29 cellular contexts compared by ENCODE assay signal in the genomic region with DNA sequence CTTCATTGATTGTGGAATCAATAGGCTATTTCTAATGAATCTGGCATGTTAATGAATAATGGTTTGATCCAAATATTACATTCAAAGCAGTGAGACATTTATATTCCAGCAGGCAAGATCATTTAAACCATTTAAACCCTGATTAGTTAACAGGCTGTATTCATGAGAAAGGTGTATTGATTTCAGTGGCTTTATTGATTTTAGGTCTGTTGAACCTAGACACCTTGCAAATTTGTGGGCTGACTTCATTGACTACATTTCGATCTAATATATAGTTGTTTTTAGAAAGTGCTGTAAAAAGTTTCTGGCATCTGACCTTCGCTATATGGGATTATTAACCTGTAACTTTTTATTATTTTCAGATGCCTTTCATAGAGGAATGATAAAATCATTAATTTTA.
"Had no signal": no experiment of that assay in that cellular context is flagged by ENCODE, and none has a peak within 500 bp of the region (broad histone marks: within the 10 kb centered on the region; RNA-seq: fewer than 3 reads in every experiment).

No MANE protein-coding gene starts in this region.

- FAIRE-seq: urothelium cell line had no signal

- H3K36me3 Mint-ChIP-seq: stimulated activated effector memory CD8-positive, alpha-beta T cell treated with anti-CD3 and anti-CD28 coated beads, Interleukin-12 subunit alpha, Interleukin-12 subunit beta, amount 100 ng/mL, for 72 hours; stimulated activated memory B cell treated with anti-CD40 and anti-IgM and Interleukin-4, amounts not matched to agents 10 μg/mL and 1 μg/mL and 100 μg/mL, for 72 hours; stimulated activated naive B cell treated with anti-CD40 and anti-IgM and Interleukin-4, amounts not matched to agents 10 μg/mL and 1 μg/mL and 100 μg/mL, for 72 hours; type B pancreatic cell had no signal

- H3K27me3 Mint-ChIP-seq: stimulated activated memory B cell treated with anti-CD40 and anti-IgM and Interleukin-4, amounts not matched to agents 10 μg/mL and 1 μg/mL and 100 μg/mL, for 72 hours; stimulated activated naive B cell treated with anti-CD40 and anti-IgM and Interleukin-4, amounts not matched to agents 10 μg/mL and 1 μg/mL and 100 μg/mL, for 72 hours; stimulated activated naive CD8-positive, alpha-beta T cell treated with anti-CD3 and anti-CD28 coated beads, Interleukin-15, amount 100 ng/mL, for 72 hours; stimulated activated naive CD8-positive, alpha-beta T cell treated with anti-CD3 and anti-CD28 coated beads, Interleukin-15, Interleukin-2, amounts not matched to agents 100 ng/mL and 50 ng/mL, for 24 hours; type B pancreatic cell had no signal

- DNase-seq: stimulated activated CD4-positive, alpha-beta T cell treated with anti-CD3 and anti-CD28 coated beads, Interleukin-2, amount 100 ng/mL, for 48 hours; stimulated activated CD4-positive, alpha-beta T cell treated with anti-CD3 and anti-CD28 coated beads, Interleukin-4, amount 100 ng/mL, for 1 hour; stimulated activated CD4-positive, alpha-beta T cell treated with anti-CD3 and anti-CD28 coated beads, Interleukin-4, amount 100 ng/mL, for 24 hours; stimulated activated CD4-positive, alpha-beta T cell treated with anti-CD3 and anti-CD28 coated beads, Interleukin-4, amount 100 ng/mL, for 4 hours; stimulated activated CD8-positive, alpha-beta memory T cell treated with anti-CD3 and anti-CD28 coated beads, Interleukin-4, amount 100 ng/mL, for 48 hours; stimulated activated naive B cell treated with anti-CD40 and anti-IgM and Interleukin-4, amounts not matched to agents 10 μg/mL and 1 μg/mL and 100 μg/mL, for 72 hours; stimulated activated naive CD4-positive, alpha-beta T cell; stimulated activated naive CD4-positive, alpha-beta T cell treated with Interleukin-2 at 50 U/mL for 16 hours; stimulated activated naive CD8-positive, alpha-beta T cell treated with anti-CD3 and anti-CD28 coated beads, Interleukin-15, amount 100 ng/mL, for 72 hours; stimulated activated naive CD8-positive, alpha-beta T cell treated with anti-CD3 and anti-CD28 coated beads, Interleukin-15, Interleukin-2, amounts not matched to agents 100 U/mL and 50 U/mL, for 24 hours; stomach; substantia nigra; testis; thyroid gland; tibial artery; transverse colon; trophoblast cell; upper lobe of left lung; upper lobe of right lung; uterus had no signal

- H3K36me3 ChIP-seq: stomach, suprapubic skin, thoracic aorta, thyroid gland, tibial artery, tibial nerve, transverse colon, upper lobe of left lung, upper lobe of right lung, uterus, vagina had no signal

- H3K4me1 Mint-ChIP-seq: stimulated activated effector memory CD8-positive, alpha-beta T cell treated with anti-CD3 and anti-CD28 coated beads, Interleukin-12 subunit alpha, Interleukin-12 subunit beta, amount 100 ng/mL, for 72 hours; stimulated activated naive CD8-positive, alpha-beta T cell treated with anti-CD3 and anti-CD28 coated beads, Interleukin-15, amount 100 ng/mL, for 72 hours had no signal

- ATAC-seq: stimulated activated effector memory CD8-positive, alpha-beta T cell treated with anti-CD3 and anti-CD28 coated beads, Interleukin-12 subunit alpha, Interleukin-12 subunit beta, amount 100 ng/mL, for 72 hours; stimulated activated memory B cell treated with anti-CD40 and anti-IgM and Interleukin-4, amounts not matched to agents 10 μg/mL and 1 μg/mL and 100 μg/mL, for 72 hours; stimulated activated naive B cell treated with anti-CD40 and anti-IgM and Interleukin-4, amounts not matched to agents 10 μg/mL and 1 μg/mL and 100 μg/mL, for 72 hours; stimulated activated naive CD8-positive, alpha-beta T cell treated with anti-CD3 and anti-CD28 coated beads, Interleukin-15, amount 100 ng/mL, for 72 hours; stimulated activated naive CD8-positive, alpha-beta T cell treated with anti-CD3 and anti-CD28 coated beads, Interleukin-15, Interleukin-2, amounts not matched to agents 100 U/mL and 50 U/mL, for 24 hours; upper lobe of right lung had no signal

- H3K27ac ChIP-seq: stomach, suprapubic skin, testis, thoracic aorta, thyroid gland, tibial artery, tibial nerve, transverse colon, upper lobe of left lung, upper lobe of right lung, uterus, vagina had no signal

- H3K4me3 Mint-ChIP-seq: stimulated activated effector memory CD8-positive, alpha-beta T cell treated with anti-CD3 and anti-CD28 coated beads, Interleukin-12 subunit alpha, Interleukin-12 subunit beta, amount 100 ng/mL, for 72 hours; stimulated activated memory B cell treated with anti-CD40 and anti-IgM and Interleukin-4, amounts not matched to agents 10 μg/mL and 1 μg/mL and 100 μg/mL, for 72 hours; stimulated activated naive B cell treated with anti-CD40 and anti-IgM and Interleukin-4, amounts not matched to agents 10 μg/mL and 1 μg/mL and 100 μg/mL, for 72 hours; stimulated activated naive CD8-positive, alpha-beta T cell treated with anti-CD3 and anti-CD28 coated beads, Interleukin-15, amount 100 ng/mL, for 72 hours; stimulated activated naive CD8-positive, alpha-beta T cell treated with anti-CD3 and anti-CD28 coated beads, Interleukin-15, Interleukin-2, amounts not matched to agents 100 ng/mL and 50 ng/mL, for 24 hours; type B pancreatic cell had no signal

- H3K9me3 Mint-ChIP-seq: stimulated activated effector memory CD8-positive, alpha-beta T cell treated with anti-CD3 and anti-CD28 coated beads, Interleukin-12 subunit alpha, Interleukin-12 subunit beta, amount 100 ng/mL, for 72 hours; stimulated activated memory B cell treated with anti-CD40 and anti-IgM and Interleukin-4, amounts not matched to agents 10 μg/mL and 1 μg/mL and 100 μg/mL, for 72 hours; stimulated activated naive B cell treated with anti-CD40 and anti-IgM and Interleukin-4, amounts not matched to agents 10 μg/mL and 1 μg/mL and 100 μg/mL, for 72 hours; stimulated activated naive CD8-positive, alpha-beta T cell treated with anti-CD3 and anti-CD28 coated beads, Interleukin-15, amount 100 ng/mL, for 72 hours; stimulated activated naive CD8-positive, alpha-beta T cell treated with anti-CD3 and anti-CD28 coated beads, Interleukin-15, Interleukin-2, amounts not matched to agents 100 ng/mL and 50 ng/mL, for 24 hours; type B pancreatic cell had no signal

- H3K9me3 ChIP-seq: stomach, suprapubic skin, testis, thoracic aorta, thyroid gland, tibial artery, tibial nerve, transverse colon, upper lobe of left lung, upper lobe of right lung, uterus, vagina had no signal

- H3K27ac Mint-ChIP-seq: stimulated activated effector memory CD8-positive, alpha-beta T cell treated with anti-CD3 and anti-CD28 coated beads, Interleukin-12 subunit alpha, Interleukin-12 subunit beta, amount 100 ng/mL, for 72 hours; stimulated activated memory B cell treated with anti-CD40 and anti-IgM and Interleukin-4, amounts not matched to agents 10 μg/mL and 1 μg/mL and 100 μg/mL, for 72 hours; stimulated activated naive B cell treated with anti-CD40 and anti-IgM and Interleukin-4, amounts not matched to agents 10 μg/mL and 1 μg/mL and 100 μg/mL, for 72 hours; stimulated activated naive CD8-positive, alpha-beta T cell treated with anti-CD3 and anti-CD28 coated beads, Interleukin-15, amount 100 ng/mL, for 72 hours; stimulated activated naive CD8-positive, alpha-beta T cell treated with anti-CD3 and anti-CD28 coated beads, Interleukin-15, Interleukin-2, amounts not matched to agents 100 ng/mL and 50 ng/mL, for 24 hours; type B pancreatic cell had no signal

- H3K27me3 ChIP-seq: stomach, suprapubic skin, testis, thyroid gland, tibial artery, tibial nerve, transverse colon, upper lobe of left lung, upper lobe of right lung, uterus, vagina had no signal

- H3K4me3 ChIP-seq: stomach, suprapubic skin, testis, thoracic aorta, thyroid gland, tibial artery, tibial nerve, transverse colon, upper lobe of left lung, upper lobe of right lung, uterus, vagina had no signal

- H3K4me1 ChIP-seq: stomach, suprapubic skin, upper lobe of left lung, upper lobe of right lung, uterus, vagina had no signal
